In genomic region chr4:41209901-41210300, GRCh38 we compare ENCODE assay signal across 17 cellular contexts. TPM values are rescaled to one million over a fixed set of nuclear protein-coding genes. Genes with fewer than 3 reads are reported as not detected.
"Had no signal": no experiment of that assay in that cellular context is flagged by ENCODE, and none has a peak within 500 bp of the region (broad histone marks: within the 10 kb centered on the region; RNA-seq: fewer than 3 reads in every experiment).

No MANE protein-coding gene starts in this region.

- H3K9me3 Mint-ChIP-seq: activated CD4-positive, alpha-beta memory T cell treated with anti-CD3 and anti-CD28 coated beads, Interleukin-2, amount 10 ng/mL, durations not matched to agents 7 days and 5 days; natural killer cell treated with Interleukin-12 subunit alpha and Interleukin-12 subunit beta and Interleukin-15 and Interleukin-18, amount 100 ng/mL, for 72 hours; T-helper 1 cell treated with Interleukin-12 subunit alpha and Interleukin-12 subunit beta and Interleukin-4 antibody, amounts not matched to agents 30 μg/mL and 1 μg/mL, for 36 hours had no signal

- H3K9me3 ChIP-seq: body of pancreas, esophagus squamous epithelium, suprapubic skin had no signal

- H3K27ac ChIP-seq: esophagus squamous epithelium, suprapubic skin had no signal

- ATAC-seq: activated CD4-positive, alpha-beta T cell treated with anti-CD3 and anti-CD28 coated beads for 36 hours; body of pancreas; natural killer cell treated with Interleukin-12 subunit alpha and Interleukin-12 subunit beta and Interleukin-15 and Interleukin-18, amount 100 ng/mL, for 72 hours; SK-N-SH treated with all-trans-retinoic acid at 6 μM for 48 hours; stimulated activated naive CD8-positive, alpha-beta T cell treated with anti-CD3 and anti-CD28 coated beads, Interleukin-15, Interleukin-2, amounts not matched to agents 100 U/mL and 50 U/mL, for 24 hours had no signal

- H3K4me2 ChIP-seq: smooth muscle cell had no signal

- H3K36me3 Mint-ChIP-seq: activated naive CD8-positive, alpha-beta T cell; immature natural killer cell; natural killer cell treated with Interleukin-12 subunit alpha and Interleukin-12 subunit beta and Interleukin-15 and Interleukin-18, amount 100 ng/mL, for 72 hours had no signal

- H3K27ac Mint-ChIP-seq: activated CD4-positive, alpha-beta memory T cell treated with anti-CD3 and anti-CD28 coated beads, Interleukin-2, amount 10 ng/mL, durations not matched to agents 7 days and 5 days; activated CD4-positive, alpha-beta T cell treated with anti-CD3 and anti-CD28 coated beads for 36 hours; activated naive CD8-positive, alpha-beta T cell; immature natural killer cell; T-helper 1 cell treated with Interleukin-12 subunit alpha and Interleukin-12 subunit beta and Interleukin-4 antibody, amounts not matched to agents 30 μg/mL and 1 μg/mL, for 36 hours had no signal

- DNase-seq: activated CD4-positive, alpha-beta memory T cell treated with anti-CD3 and anti-CD28 coated beads, Interleukin-2, amount 10 ng/mL, durations not matched to agents 7 days and 5 days; activated CD4-positive, alpha-beta T cell treated with anti-CD3 and anti-CD28 coated beads for 36 hours; activated gamma-delta T cell; activated T-cell treated with anti-CD3 and anti-CD28 coated beads, Interleukin-2, amount 50 U/mL, for 48 hours; amniotic stem cell; effector CD4-positive, alpha-beta T cell; esophagus squamous epithelium; immature natural killer cell; stimulated activated naive CD8-positive, alpha-beta T cell treated with anti-CD3 and anti-CD28 coated beads, Interleukin-15, Interleukin-2, amounts not matched to agents 100 U/mL and 50 U/mL, for 24 hours had no signal

- H3K36me3 ChIP-seq: esophagus squamous epithelium, suprapubic skin had no signal

- H3K4me3 Mint-ChIP-seq: activated CD4-positive, alpha-beta memory T cell treated with anti-CD3 and anti-CD28 coated beads, Interleukin-2, amount 10 ng/mL, durations not matched to agents 7 days and 5 days; activated CD4-positive, alpha-beta T cell treated with anti-CD3 and anti-CD28 coated beads for 36 hours; activated naive CD8-positive, alpha-beta T cell; immature natural killer cell; T-helper 1 cell treated with Interleukin-12 subunit alpha and Interleukin-12 subunit beta and Interleukin-4 antibody, amounts not matched to agents 30 μg/mL and 1 μg/mL, for 36 hours had no signal

- H3K27me3 ChIP-seq: body of pancreas, suprapubic skin had no signal

- H3K4me3 ChIP-seq: body of pancreas, coronary artery, esophagus squamous epithelium, smooth muscle cell, suprapubic skin had no signal

RNA-seq across cellular contexts. Expression of gene APBB2, which starts 4.4 kb away (rescaled TPM):
- polyA plus RNA-seq: immature natural killer cell had no signal

RNA-seq across cellular contexts. Expression of gene UCHL1, which starts 46.8 kb away (rescaled TPM):
- total RNA-seq: activated CD4-positive, alpha-beta memory T cell treated with anti-CD3 and anti-CD28 coated beads, Interleukin-2, amount 10 ng/mL, durations not matched to agents 7 days and 5 days had no signal
- polyA plus RNA-seq: immature natural killer cell had no signal
